ENCODE assay signal across 16 cellular contexts in genomic region chr10:2898509-2898860, GRCh38.
"Had no signal": no experiment of that assay in that cellular context is flagged by ENCODE, and none has a peak within 500 bp of the region (broad histone marks: within the 10 kb centered on the region; RNA-seq: fewer than 3 reads in every experiment).

No MANE protein-coding gene starts in this region.

- H3K4me3 Mint-ChIP-seq: effector memory CD8-positive, alpha-beta T cell; naive B cell; nephron; stimulated activated memory B cell treated with anti-CD40 and anti-IgM and Interleukin-4, amounts not matched to agents 10 μg/mL and 1 μg/mL and 100 μg/mL, for 72 hours; stimulated activated naive CD8-positive, alpha-beta T cell treated with anti-CD3 and anti-CD28 coated beads, Interleukin-15, amount 100 ng/mL, for 72 hours had no signal

- H3K9me3 Mint-ChIP-seq: effector memory CD8-positive, alpha-beta T cell; naive B cell; stimulated activated naive CD8-positive, alpha-beta T cell treated with anti-CD3 and anti-CD28 coated beads, Interleukin-15, amount 100 ng/mL, for 72 hours had no signal

- H3K27ac Mint-ChIP-seq: effector memory CD8-positive, alpha-beta T cell; naive B cell; nephron; stimulated activated memory B cell treated with anti-CD40 and anti-IgM and Interleukin-4, amounts not matched to agents 10 μg/mL and 1 μg/mL and 100 μg/mL, for 72 hours; stimulated activated naive CD8-positive, alpha-beta T cell treated with anti-CD3 and anti-CD28 coated beads, Interleukin-15, amount 100 ng/mL, for 72 hours had no signal

- H3K4me1 Mint-ChIP-seq: naive B cell; stimulated activated memory B cell treated with anti-CD40 and anti-IgM and Interleukin-4, amounts not matched to agents 10 μg/mL and 1 μg/mL and 100 μg/mL, for 72 hours had no signal

- H3K27me3 ChIP-seq: testis, tibial nerve had no signal

- H3K36me3 ChIP-seq: heart left ventricle, spleen, tibial nerve had no signal

- DNase-seq: effector memory CD8-positive, alpha-beta T cell; heart left ventricle; hippocampal formation; kidney glomerular epithelial cell; mesendoderm; naive B cell; psoas muscle; retina; spleen; stimulated activated CD4-positive, alpha-beta T cell treated with anti-CD3 and anti-CD28 coated beads, Interleukin-4, amount 100 ng/mL, for 24 hours; stimulated activated naive CD8-positive, alpha-beta T cell treated with anti-CD3 and anti-CD28 coated beads, Interleukin-15, amount 100 ng/mL, for 72 hours; testis had no signal

- H3K36me3 Mint-ChIP-seq: naive B cell; stimulated activated memory B cell treated with anti-CD40 and anti-IgM and Interleukin-4, amounts not matched to agents 10 μg/mL and 1 μg/mL and 100 μg/mL, for 72 hours had no signal

- H3K4me3 ChIP-seq: heart left ventricle, psoas muscle, spleen, testis, tibial nerve had no signal

- ATAC-seq: effector memory CD8-positive, alpha-beta T cell; psoas muscle; sciatic nerve; stimulated activated memory B cell treated with anti-CD40 and anti-IgM and Interleukin-4, amounts not matched to agents 10 μg/mL and 1 μg/mL and 100 μg/mL, for 72 hours had no signal

- H3K9me3 ChIP-seq: heart left ventricle, psoas muscle, spleen, testis, tibial nerve had no signal

- H3K4me1 ChIP-seq: heart left ventricle, psoas muscle, spleen, testis, tibial nerve had no signal

- H3K27ac ChIP-seq: heart left ventricle, psoas muscle, spleen, testis, tibial nerve had no signal
